ENCODE assay signal across 30 cellular contexts in the genomic region with DNA sequence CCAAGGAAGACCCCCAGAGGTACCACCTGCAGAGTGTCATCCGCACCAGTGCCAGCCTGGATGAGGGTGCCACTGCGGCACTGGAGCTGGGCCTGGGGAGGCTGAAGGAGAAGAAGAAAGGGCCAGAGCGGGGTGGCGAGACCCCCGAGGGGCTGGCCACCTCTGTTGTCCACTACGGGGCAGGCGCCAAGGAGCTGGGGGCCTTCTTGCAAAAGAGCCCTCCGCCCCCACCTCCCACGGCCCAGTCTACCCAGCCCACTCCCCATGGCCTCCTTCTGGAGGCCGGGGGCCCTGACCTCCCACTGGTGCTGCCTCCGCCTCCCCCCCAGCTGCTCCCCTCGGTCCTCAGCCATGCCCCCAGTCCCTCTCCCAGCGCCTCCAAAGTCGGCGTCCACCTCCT. TPM values are rescaled to one million over a fixed set of nuclear protein-coding genes. Genes with fewer than 3 reads are reported as not detected.
"Had no signal": no experiment of that assay in that cellular context is flagged by ENCODE, and none has a peak within 500 bp of the region (broad histone marks: within the 10 kb centered on the region; RNA-seq: fewer than 3 reads in every experiment).

No MANE protein-coding gene starts in this region.

- H3K9me3 ChIP-seq: ascending aorta, breast epithelium, colonic mucosa, esophagus squamous epithelium, gastroesophageal sphincter, heart right ventricle had no signal

- H3K4me3 ChIP-seq: ascending aorta, breast epithelium, cardiac muscle cell, colonic mucosa, esophagus squamous epithelium, gastroesophageal sphincter, heart right ventricle had no signal

- H3K4me1 ChIP-seq: colonic mucosa had no signal

- DNase-seq: activated CD4-positive, alpha-beta memory T cell treated with anti-CD3 and anti-CD28 coated beads for 36 hours; activated CD4-positive, alpha-beta T cell treated with anti-CD3 and anti-CD28 coated beads for 36 hours; activated CD4-positive, alpha-beta T cell treated with anti-CD3 and anti-CD28 coated beads, Interleukin-2, amount 10 ng/mL, durations not matched to agents 24 days and 14 days; activated CD4-positive, CD25-positive, alpha-beta regulatory T cell; activated CD4-positive, CD25-positive, alpha-beta regulatory T cell treated with anti-CD3 and anti-CD28 coated beads, Interleukin-2, amount 50 U/mL, for 72 hours; activated CD8-positive, alpha-beta memory T cell treated with anti-CD3 and anti-CD28 coated beads, Interleukin-2, amount 50 U/mL, for 48 hours; activated CD8-positive, alpha-beta T cell treated with anti-CD3 and anti-CD28 coated beads, Interleukin-2, amount 10 ng/mL, durations not matched to agents 7 days and 5 days; activated gamma-delta T cell; activated naive CD4-positive, alpha-beta T cell; activated naive CD4-positive, alpha-beta T cell treated with anti-CD3 and anti-CD28 coated beads, Interleukin-2, amount 10 ng/mL, durations not matched to agents 7 days and 5 days; activated naive CD8-positive, alpha-beta T cell treated with anti-CD3 and anti-CD28 coated beads, Interleukin-2, amount 10 ng/mL, durations not matched to agents 7 days and 5 days; activated T-cell treated with anti-CD3 and anti-CD28 coated beads for 4 hours; activated T-cell treated with anti-CD3 and anti-CD28 coated beads, Interleukin-2, amount 50 U/mL, for 24 hours; activated T-cell treated with anti-CD3 and anti-CD28 coated beads, Interleukin-2, amount 50 U/mL, for 72 hours; central memory CD4-positive, alpha-beta T cell; colonic mucosa; effector CD8-positive, alpha-beta T cell; esophagus squamous epithelium; foreskin melanocyte; heart right ventricle; T-helper 2 cell had no signal

- FAIRE-seq: endometrium, endothelial cell of umbilical vein had no signal

- H3K27ac ChIP-seq: ascending aorta, cardiac muscle cell, colonic mucosa, epithelial cell of prostate, esophagus squamous epithelium, heart right ventricle had no signal

- H3K27me3 ChIP-seq: ascending aorta, breast epithelium, cardiac muscle cell, colonic mucosa, esophagus squamous epithelium, gastroesophageal sphincter, heart right ventricle had no signal

- ATAC-seq: activated CD4-positive, alpha-beta T cell treated with anti-CD3 and anti-CD28 coated beads for 36 hours; activated CD8-positive, alpha-beta T cell treated with anti-CD3 and anti-CD28 coated beads, Interleukin-2, amount 10 ng/mL, durations not matched to agents 7 days and 5 days; activated naive CD4-positive, alpha-beta T cell treated with anti-CD3 and anti-CD28 coated beads, Interleukin-2, amount 50 U/mL, for 72 hours; activated T-cell treated with anti-CD3 and anti-CD28 coated beads, Interleukin-2, amount 50 U/mL, for 72 hours; gastroesophageal sphincter; heart right ventricle had no signal

RNA-seq across cellular contexts. Expression of a gene that starts 15.3 kb away (rescaled TPM):
- total RNA-seq: ascending aorta had no signal
- polyA plus RNA-seq: fibroblast of lung had no signal
